ENCODE assay signal across 20 cellular contexts in the genomic region with DNA sequence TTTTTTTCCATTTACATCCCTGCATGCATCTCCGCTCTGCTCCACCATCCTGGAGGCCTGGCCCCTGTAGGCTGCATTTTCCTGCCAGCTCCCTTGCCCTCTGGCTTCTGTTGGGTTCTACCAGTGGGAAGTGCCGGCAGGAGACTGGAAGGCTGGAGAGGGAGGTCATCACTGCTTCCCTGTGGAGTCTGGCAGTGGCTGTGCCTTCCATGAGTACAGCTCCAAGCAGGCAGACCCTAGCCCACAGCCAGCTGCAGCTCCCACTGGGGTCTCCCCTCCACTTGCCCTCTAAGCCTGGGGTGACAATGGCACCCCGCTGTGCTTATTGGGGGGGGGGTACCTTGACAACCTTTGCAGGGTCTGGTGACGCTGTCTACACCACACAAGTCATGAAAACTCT. TPM values are rescaled to one million over a fixed set of nuclear protein-coding genes. Genes with fewer than 3 reads are reported as not detected.
DNase-seq lines count a peak whose midpoint lies in the region; ATAC-seq, FAIRE-seq and TF ChIP-seq lines count a peak whose summit lies in the region.
"Had no signal": no experiment of that assay in that cellular context is flagged by ENCODE, and none has a peak within 500 bp of the region (broad histone marks: within the 10 kb centered on the region; RNA-seq: fewer than 3 reads in every experiment).

No MANE protein-coding gene starts in this region.

- H3K9me3 Mint-ChIP-seq in endodermal cell: no peaks in the 10 kb centered on the region
- H3K9me3 Mint-ChIP-seq in neural progenitor cell: no peaks in the 10 kb centered on the region
- H3K9me3 Mint-ChIP-seq: CD8-positive, alpha-beta memory T cell had no signal

- H3K9me3 ChIP-seq in HepG2 (ENCODE audit: low read length): no peaks in the 10 kb centered on the region
- H3K9me3 ChIP-seq in right lobe of liver: no peaks in the 10 kb centered on the region
- H3K9me3 ChIP-seq in endodermal cell (ENCODE audit: control insufficient read depth, low read length): no peaks in the 10 kb centered on the region
- no peaks in the 10 kb centered on the region for H3K9me3 ChIP-seq in neural progenitor cell (ENCODE audit: low read depth)

- H3K27me3 Mint-ChIP-seq in endodermal cell (ENCODE audit: insufficient read depth): no peaks in the 10 kb centered on the region
- H3K27me3 Mint-ChIP-seq in neural progenitor cell (ENCODE audit: insufficient read depth, low read depth): peaks cover 7% of the 10 kb centered on the region

- no TSS peak for BruUV-seq in HepG2 (replicated peaks; lab: Mats Ljungman, UMichigan)

- H4K20me1 ChIP-seq in HepG2 (ENCODE audit: insufficient read depth, low read length) (no peaks in the 10 kb centered on the region), neural progenitor cell (ENCODE audit: low read depth) (no peaks in the 10 kb centered on the region)

- in situ Hi-C loops in HepG2 (cut with HindIII; ENCODE audit: extremely low pct_ligation_motif_present, low pct_unique_long_range_greater_than_20kb): no loop called here

- no peak for TF ChIP-seq CTCF in HepG2 (CRISPR knock-in tag; IDR thresholded peaks at IDR 0.05)
- TF ChIP-seq CTCF in right lobe of liver (IDR thresholded peaks at IDR 0.05): no peak
- TF ChIP-seq CTCF in endodermal cell (conservative IDR thresholded peaks at IDR 0.05): no peak
- no peak for TF ChIP-seq CTCF in neural progenitor cell (IDR thresholded peaks at IDR 0.05)

- CTCF ChIA-PET in HepG2 (lab: Yijun Ruan, JAX; ENCODE audit: low intra/inter-chr PET ratio, low total read pairs): interaction anchor here (1.0 kb wide), 1 partner anchor 59 kb away, joined by 3 read pairs; no protein-coding TSS in a partner anchor

- H3K36me3 Mint-ChIP-seq in endodermal cell (ENCODE audit: low read depth): no peaks in the 10 kb centered on the region
- no peaks in the 10 kb centered on the region for H3K36me3 Mint-ChIP-seq in neural progenitor cell
- H3K36me3 Mint-ChIP-seq: CD8-positive, alpha-beta memory T cell had no signal

- no peak overlapping the region for H3K9ac ChIP-seq in HepG2 (ENCODE audit: insufficient read depth, low read depth, low read length)
- no peak overlapping the region for H3K9ac ChIP-seq in endodermal cell (ENCODE audit: extremely low read depth, low read length, poor library complexity, severe bottlenecking)
- no peak overlapping the region for H3K9ac ChIP-seq in neural progenitor cell
- H3K9ac ChIP-seq: KMS-11 had no signal

- TF ChIP-seq RAD21 in HepG2 (CRISPR knock-in tag; IDR thresholded peaks at IDR 0.05): no peak

- FAIRE-seq in HepG2 (lab: Jason Lieb, UNC): no peak
- FAIRE-seq: H54 had no signal

- H3K4me3 ChIP-seq in HepG2 (replicated peaks in 1 of 3; ENCODE audit: insufficient read depth in 1 of 3, low read depth in 2 of 3, low read length in 3 of 3) (no peak overlapping the region), right lobe of liver (no peak overlapping the region), endodermal cell (ENCODE audit: low read length) (no peak overlapping the region), neural progenitor cell (no peak overlapping the region)

- H3K4me2 ChIP-seq in HepG2 (ENCODE audit: low read depth, low read length) (no peak overlapping the region), neural progenitor cell (no peak overlapping the region)
- H3K4me2 ChIP-seq: KMS-11 had no signal

- H3K27ac Mint-ChIP-seq in endodermal cell (no peak overlapping the region), neural progenitor cell (no peak overlapping the region)
- H3K27ac Mint-ChIP-seq: CD8-positive, alpha-beta memory T cell had no signal

- H3K4me1 ChIP-seq in HepG2 (ENCODE audit: insufficient read depth, low read length): peaks cover 11% of the 10 kb centered on the region
- H3K4me1 ChIP-seq in right lobe of liver: no peaks in the 10 kb centered on the region
- H3K4me1 ChIP-seq in endodermal cell (ENCODE audit: control insufficient read depth, insufficient read depth, low read length): no peaks in the 10 kb centered on the region
- peaks cover 13% of the 10 kb centered on the region for H3K4me1 ChIP-seq in neural progenitor cell

- ATAC-seq in HepG2 (peak; percentile 43), right lobe of liver (no peak)

- intact Hi-C loops in HepG2 (cut with micrococcal nuclease; ENCODE audit: unreplicated experiment): no loop called here
- intact Hi-C loops in right lobe of liver (cut with DNase I): no loop called here

- POLR2A ChIA-PET in HepG2 (lab: Yijun Ruan, JAX): no interaction called here

- H3K36me3 ChIP-seq in HepG2 (replicated peaks in 1 of 2; ENCODE audit: control insufficient read depth in 1 of 2, insufficient read depth in 2 of 2, low read length in 2 of 2): no peaks in the 10 kb centered on the region
- H3K36me3 ChIP-seq in right lobe of liver: no peaks in the 10 kb centered on the region
- no peaks in the 10 kb centered on the region for H3K36me3 ChIP-seq in endodermal cell (ENCODE audit: control insufficient read depth, insufficient read depth, low read length)
- H3K36me3 ChIP-seq in neural progenitor cell: no peaks in the 10 kb centered on the region

- H3K4me3 Mint-ChIP-seq in endodermal cell (no peak overlapping the region), neural progenitor cell (no peak overlapping the region)
- H3K4me3 Mint-ChIP-seq: CD8-positive, alpha-beta memory T cell had no signal

- no peaks in the 10 kb centered on the region; a peak in 1 of 5 replicates for H3K27me3 ChIP-seq in HepG2 (ENCODE audit: control insufficient read depth in 1 of 2, insufficient read depth in 2 of 2, low read length in 2 of 2)
- no peaks in the 10 kb centered on the region for H3K27me3 ChIP-seq in right lobe of liver
- no peaks in the 10 kb centered on the region for H3K27me3 ChIP-seq in endodermal cell (ENCODE audit: control insufficient read depth, insufficient read depth, low read length, poor library complexity, severe bottlenecking)
- no peaks in the 10 kb centered on the region for H3K27me3 ChIP-seq in neural progenitor cell

- H3K79me2 ChIP-seq in HepG2 (ENCODE audit: insufficient read depth, low read length) (no peaks in the 10 kb centered on the region), neural progenitor cell (ENCODE audit: low read depth) (no peaks in the 10 kb centered on the region)

- H3F3A ChIP-seq in neural progenitor cell (ENCODE audit: low read depth): peaks cover 11% of the 10 kb centered on the region

- no peak for DNase-seq in HepG2 (ENCODE audit: low spot score)
- DNase-seq in right lobe of liver: no peak
- DNase-seq in endodermal cell: peak; percentile 58
- no peak for DNase-seq in neural progenitor cell (ENCODE audit: low spot score)
- DNase-seq in NCI-H187 (lab: John Stamatoyannopoulos, UW): no peak
- no peak for DNase-seq in HT-29 (ENCODE audit: low spot score)
- no peak for DNase-seq in stimulated activated CD8-positive, alpha-beta memory T cell treated with anti-CD3 and anti-CD28 coated beads, Interleukin-4, amount 100 ng/mL, for 48 hours
- no peak for DNase-seq in DMS53 (lab: John Stamatoyannopoulos, UW)
- DNase-seq: AML-193; C1 segment of cervical spinal cord; Calu3; CD8-positive, alpha-beta memory T cell; NCI-H1105; NCI-H2081; NCI-H2171 treated with DMSO at 0.1 percent for 48 hours; NCI-H526; OCI-M1 had no signal

- WGBS in HepG2 (ENCODE audit: low lambda C conversion rate): 39% methylated on average over 4 of the region's 4 CpGs
- WGBS in right lobe of liver (ENCODE audit: insufficient coverage, low coverage, low lambda C conversion rate, missing lambda C conversion rate): 83% methylated on average over 2 of the region's 4 CpGs
- WGBS in endodermal cell (ENCODE audit: insufficient coverage in 1 of 2, insufficient read length in 1 of 2), 2 experiments: 20 to 81% methylated on average over 1 to 4 of the region's 4 CpGs

- no peak for TF ChIP-seq POLR2A in HepG2 (IDR thresholded peaks at IDR 0.05; ENCODE audit: insufficient read depth in 1 of 2, low read depth in 2 of 2, low read length in 2 of 2)
- TF ChIP-seq POLR2A in right lobe of liver (IDR thresholded peaks at IDR 0.05): no peak

- H3K27ac ChIP-seq in HepG2 (ENCODE audit: extremely low read length, insufficient read depth, low read length): no peak overlapping the region
- H3K27ac ChIP-seq in right lobe of liver: no peak overlapping the region
- no peak overlapping the region for H3K27ac ChIP-seq in endodermal cell (ENCODE audit: low read depth, low read length)
- H3K27ac ChIP-seq in neural progenitor cell: no peak overlapping the region
- H3K27ac ChIP-seq: HL-60, KMS-11 had no signal

- TF ChIP-seq EP300 in HepG2 (IDR thresholded peaks at IDR 0.05; ENCODE audit: low read depth in 2 of 2, low read length in 2 of 2): no peak
- no peak for TF ChIP-seq EP300 in HepG2 (CRISPR knock-in tag; IDR thresholded peaks at IDR 0.05; ENCODE audit: borderline replicate concordance)

- H3K4me1 Mint-ChIP-seq in endodermal cell: peaks cover 11% of the 10 kb centered on the region
- peaks cover 17% of the 10 kb centered on the region for H3K4me1 Mint-ChIP-seq in neural progenitor cell
- H3K4me1 Mint-ChIP-seq: CD8-positive, alpha-beta memory T cell had no signal

- H2AFZ ChIP-seq in HepG2 (ENCODE audit: low read length): no peak overlapping the region
- H2AFZ ChIP-seq in neural progenitor cell (replicated peaks): peak overlapping the region; percentile 34

RNA-seq across cellular contexts. Expression of a gene that starts 37.3 kb away (rescaled TPM):
- total RNA-seq in HepG2 (2016; rRNA removed; fragmentation: Illumina TruSeq; extraction: Trizol): 17.2 and 35.2 TPM in 2 replicates
- 3.1 and 4.0 TPM in 2 replicates for total RNA-seq in HepG2 (2016; cell fraction: cytosol; rRNA removed; fragmentation: Illumina TruSeq; extraction: Trizol; ENCODE audit: low read depth)
- total RNA-seq in HepG2 (2016; cell fraction: insoluble cytoplasmic fraction; rRNA removed; fragmentation: Illumina TruSeq; extraction: Trizol): 15.2 and 35.5 TPM in 2 replicates
- 11.7 and 12.8 TPM in 2 replicates for total RNA-seq in HepG2 (2016; cell fraction: membrane; rRNA removed; fragmentation: Illumina TruSeq; extraction: Trizol)
- 29.8 and 35.0 TPM in 2 replicates for total RNA-seq in HepG2 (2016; cell fraction: nucleus; rRNA removed; fragmentation: Illumina TruSeq; extraction: Trizol)
- 44.9 and 65.2 TPM in 2 replicates for polyA plus RNA-seq in HepG2 (2011; rRNA removed)
- polyA plus RNA-seq in HepG2 (2011; cell fraction: cytosol; rRNA removed): 48.2 and 63.4 TPM in 2 replicates
- polyA plus RNA-seq in HepG2 (2011; cell fraction: nucleus; rRNA removed): 48.7 and 49.3 TPM in 2 replicates
- polyA plus RNA-seq in HepG2 (2012): 31.4 and 52.1 TPM in 2 replicates
- 3.1 and 3.6 TPM in 2 replicates for polyA plus RNA-seq in HepG2 (2016; cell fraction: cytosol; fragmentation: Illumina TruSeq; extraction: Trizol; ENCODE audit: low read depth)
- polyA plus RNA-seq in HepG2 (2016; cell fraction: insoluble cytoplasmic fraction; fragmentation: Illumina TruSeq; extraction: Trizol; ENCODE audit: low read depth): 20.6 and 24.8 TPM in 2 replicates
- polyA plus RNA-seq in HepG2 (2016; cell fraction: membrane; fragmentation: Illumina TruSeq; extraction: Trizol; ENCODE audit: low read depth): 9.3 and 9.6 TPM in 2 replicates
- 59.2 and 61.3 TPM in 2 replicates for polyA plus RNA-seq in HepG2 (2016; cell fraction: nucleus; fragmentation: Illumina TruSeq; extraction: Trizol; ENCODE audit: insufficient read depth, low read depth)
- polyA minus RNA-seq in HepG2 (2011; rRNA and poly(A)+ RNA removed; ENCODE audit: low replicate concordance): 32.1 and 99.8 TPM in 2 replicates
- polyA minus RNA-seq in HepG2 (2011; cell fraction: cytosol; rRNA and poly(A)+ RNA removed): 50.9 and 56.7 TPM in 2 replicates
- polyA minus RNA-seq in HepG2 (2011; cell fraction: nucleus; rRNA and poly(A)+ RNA removed): 14.2 and 19.3 TPM in 2 replicates
- 10 to 100 TPM; 22.3 to 76.0 (median 35.2) TPM for total RNA-seq in right lobe of liver
- total RNA-seq in endodermal cell: 100 to 1,000 TPM in 1 of 2 donors, 10 to 100 TPM in 1; 99.8 to 105 TPM
- polyA plus RNA-seq in endodermal cell (2013, experiment 1 of 2): 34.0 TPM
- polyA plus RNA-seq in endodermal cell (2013, experiment 2 of 2): 34.0 TPM
- total RNA-seq in neural progenitor cell (ENCODE audit: low replicate concordance): 7.2 and 26.0 TPM in 2 replicates
- 75.9 and 94.1 TPM in 2 replicates for total RNA-seq in HT-29 (2014; rRNA removed; shearing (Covaris generic))
